Comparison of ENCODE assay signal across 16 cellular contexts in the genomic region with DNA sequence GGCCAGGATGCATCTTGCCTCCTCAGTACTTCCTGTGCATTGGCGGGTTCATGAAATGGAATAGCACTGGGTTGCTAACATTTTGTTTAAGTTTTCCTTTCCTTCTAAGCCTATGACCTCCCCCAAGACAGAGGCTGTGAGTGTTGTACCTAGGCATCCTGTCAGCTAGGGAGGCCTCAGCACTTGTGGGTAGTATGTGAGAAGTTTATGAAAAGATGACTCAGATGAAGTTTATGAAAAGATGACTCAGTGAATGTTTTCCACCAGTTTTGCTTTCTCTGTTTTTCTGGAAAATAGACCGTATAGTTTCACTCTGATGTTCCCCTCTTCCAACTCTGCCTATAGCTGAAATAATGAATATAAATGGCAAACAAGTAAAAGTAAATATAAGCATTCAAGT.
A peak's percentile ranks its signal among the peaks of the same experiment; 100 is the strongest.
DNase-seq lines count a peak whose midpoint lies in the region; ATAC-seq and TF ChIP-seq lines count a peak whose summit lies in the region.
"Had no signal": no experiment of that assay in that cellular context is flagged by ENCODE, and none has a peak within 500 bp of the region (broad histone marks: within the 10 kb centered on the region; RNA-seq: fewer than 3 reads in every experiment).

No MANE protein-coding gene starts in this region.

- no peak overlapping the region for H3K27ac Mint-ChIP-seq in Caco-2 (ENCODE audit: unreplicated experiment)

- no peaks in the 10 kb centered on the region for H3K4me1 Mint-ChIP-seq in Caco-2 (ENCODE audit: low read depth, unreplicated experiment)

- TF ChIP-seq CTCF in RWPE2 (IDR thresholded peaks at IDR 0.05; ENCODE audit: poor library complexity, severe bottlenecking) = no peak
- no peak for TF ChIP-seq CTCF in lower leg skin (IDR thresholded peaks at IDR 0.05)
- TF ChIP-seq CTCF in Caco-2 (IDR thresholded peaks at IDR 0.05; ENCODE audit: insufficient read depth in 1 of 2, low read depth in 1 of 2, low read length in 1 of 2, severe bottlenecking in 1 of 2, unreplicated experiment in 1 of 2) = no peak

- H3K9me3 Mint-ChIP-seq in Caco-2 (ENCODE audit: unreplicated experiment) = no peaks in the 10 kb centered on the region

- DNase-seq in ACHN = peak; percentile 42
- DNase-seq in HS-5 (ENCODE audit: low read depth) = peak; percentile 37
- no peak for DNase-seq in RWPE2 (ENCODE audit: low spot score)
- DNase-seq in glomerular visceral epithelial cell (ENCODE audit: extremely low spot score) = peak; percentile 58
- DNase-seq in lower leg skin (ENCODE audit: low spot score in 2 of 2) = no peak
- no peak for DNase-seq in Caco-2
- DNase-seq in DMS53 treated with DMSO at 0.1 percent for 48 hours (lab: John Stamatoyannopoulos, UW; ENCODE audit: unreplicated experiment) = no peak
- DNase-seq: C1 segment of cervical spinal cord, DMS 273 treated with DMSO at 0.1 percent for 48 hours, HCEC 1CT, NCI-H1436 treated with DMSO at 0.1 percent for 48 hours, NCI-H2029 treated with DMSO at 0.1 percent for 48 hours, NCI-H748 treated with DMSO at 0.1 percent for 48 hours, OCI-M1 had no signal

- H3K36me3 ChIP-seq in RWPE2 (ENCODE audit: low read depth) (no peaks in the 10 kb centered on the region), Caco-2 (ENCODE audit: control insufficient read depth, insufficient read depth, low read length) (no peaks in the 10 kb centered on the region)

- in situ Hi-C loops in ACHN (cut with HindIII; ENCODE audit: low pct_ligation_motif_present, low pct_unique_long_range_greater_than_20kb, low sequenced_read_pairs) = no loop called here

- WGBS in lower leg skin, 2 donors = 75 to 85% methylated on average over 2 of the region's 2 CpGs

- H3K4me3 ChIP-seq in RWPE2 (ENCODE audit: severe bottlenecking) (no peak overlapping the region), lower leg skin (ENCODE audit: low read depth, poor library complexity, severe bottlenecking) (no peak overlapping the region), Caco-2 (ENCODE audit: low read depth, low read length) (no peak overlapping the region)
- H3K4me3 ChIP-seq: A549 had no signal

- ATAC-seq in RWPE2 (ENCODE audit: low read depth) (0 out of 3 replicates have a peak, but pooled peaks have one; percentile 27), GM21717 (IDR thresholded peaks at IDR 0.05; ENCODE audit: unreplicated experiment) (no peak)
- ATAC-seq: A549 had no signal

- peaks cover 22% of the 10 kb centered on the region for H3K27me3 Mint-ChIP-seq in Caco-2 (ENCODE audit: insufficient read depth, unreplicated experiment)

- no peaks in the 10 kb centered on the region for H3K36me3 Mint-ChIP-seq in Caco-2 (ENCODE audit: insufficient read depth, unreplicated experiment)

- no peak overlapping the region for H3K4me3 Mint-ChIP-seq in Caco-2 (ENCODE audit: unreplicated experiment)

- no TSS peak for BruUV-seq in Caco-2 (replicated peaks; lab: Mats Ljungman, UMichigan)

- TF ChIP-seq POLR2A in lower leg skin (IDR thresholded peaks at IDR 0.05) = no peak

- CTCF ChIA-PET in Caco-2 (lab: Charles Lee) = no interaction called here

- intact Hi-C loops in lower leg skin (cut with DNase I; ENCODE audit: low total_unique reads) = no loop called here
- intact Hi-C loops in Caco-2 (cut with micrococcal nuclease; ENCODE audit: unreplicated experiment) = no loop called here

- no peaks in the 10 kb centered on the region for H3K27me3 ChIP-seq in RWPE2 (ENCODE audit: insufficient read depth, poor library complexity, severe bottlenecking)
- H3K27me3 ChIP-seq in Caco-2 (replicated peaks; ENCODE audit: control insufficient read depth, insufficient read depth, low read length) = no peaks in the 10 kb centered on the region; the same call in 1 of the 2 replicates

- H3K9me3 ChIP-seq in RWPE2 (ENCODE audit: severe bottlenecking) = no peaks in the 10 kb centered on the region
- H3K9me3 ChIP-seq in Caco-2 = no peaks in the 10 kb centered on the region
- H3K9me3 ChIP-seq: A549 had no signal

- no peak overlapping the region for H3K27ac ChIP-seq in RWPE2 (ENCODE audit: poor library complexity, severe bottlenecking)
- H3K27ac ChIP-seq: A549 had no signal

- H3K4me1 ChIP-seq in RWPE2 (ENCODE audit: insufficient read depth, poor library complexity, severe bottlenecking) = no peaks in the 10 kb centered on the region
- no peaks in the 10 kb centered on the region for H3K4me1 ChIP-seq in Caco-2
- H3K4me1 ChIP-seq: A549 had no signal

- POLR2A ChIA-PET in Caco-2 (lab: Charles Lee) = no interaction called here

Comparison
In these comparisons a context has a peak if more than half of its experiments do, and no peak if none do; other contexts are left out.
1. DNase-seq: peak in ACHN (single experiment), HS-5 (single experiment) and glomerular visceral epithelial cell (single experiment); none in RWPE2 (single experiment), lower leg skin (0 of 2), Caco-2 (0 of 2) and DMS53 treated with DMSO at 0.1 percent for 48 hours (single experiment).